In the genomic region with DNA sequence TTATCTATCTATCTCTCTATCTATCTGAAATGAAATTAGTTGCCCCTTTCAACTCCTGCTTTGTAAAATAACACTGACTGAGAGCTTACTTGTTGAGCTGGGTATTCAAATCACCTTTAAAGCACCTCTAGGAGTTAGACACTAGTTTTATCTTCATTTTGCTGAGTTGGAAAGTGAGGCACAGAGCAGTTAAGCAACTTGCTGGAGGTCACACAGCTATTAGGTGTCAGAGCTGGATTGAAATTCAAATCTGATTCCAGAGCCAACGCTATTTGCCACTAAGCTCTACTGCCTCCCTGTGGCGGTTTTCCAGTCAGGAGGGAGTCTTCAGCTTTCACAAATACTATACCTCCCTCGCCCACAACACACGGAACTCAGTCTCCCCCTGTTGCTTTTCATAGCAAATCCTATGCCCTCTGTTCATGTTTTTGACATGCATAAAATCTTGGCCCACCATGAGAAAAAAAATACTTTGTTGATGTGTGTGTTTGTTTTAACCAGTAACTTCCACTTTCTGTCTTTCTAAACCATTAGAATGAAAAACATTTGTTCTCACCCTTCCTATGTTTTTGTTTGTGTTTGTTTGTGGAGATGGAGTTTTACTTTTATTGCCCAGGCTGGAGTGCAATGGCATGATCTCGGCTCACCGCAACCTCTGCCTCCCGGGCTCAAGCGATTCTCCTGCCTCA, we compare ENCODE assay signal across 8 cellular contexts.
DNase-seq lines count a peak whose midpoint lies in the region; ATAC-seq and TF ChIP-seq lines count a peak whose summit lies in the region.

No MANE protein-coding gene starts in this region.

- H3K9me2 ChIP-seq in SK-N-SH = no peaks in the 10 kb centered on the region

- POLR2A ChIA-PET in SK-N-SH (lab: Yijun Ruan, JAX) = interaction anchor here (0.6 kb wide), 1 partner anchor 28 kb away, joined by 3 read pairs; no protein-coding TSS in a partner anchor

- intact Hi-C loops in right lobe of liver (cut with DNase I) = no loop called here
- intact Hi-C loops in stomach (cut with DNase I; ENCODE audit: low total_unique reads) = no loop called here

- TF ChIP-seq RAD21 in SK-N-SH (IDR thresholded peaks at IDR 0.05; ENCODE audit: low read length) = peak; percentile 75

- no peaks in the 10 kb centered on the region for H4K20me1 ChIP-seq in SK-N-SH (ENCODE audit: insufficient read depth)

- in situ Hi-C loops in ACHN (cut with HindIII; ENCODE audit: low pct_ligation_motif_present, low pct_unique_long_range_greater_than_20kb, low sequenced_read_pairs) (no loop called here), GM13977 (cut with MboI; ENCODE audit: low pct_unique_long_range_greater_than_20kb, low sequenced_read_pairs, unreplicated experiment) (no loop called here), astrocyte of the cerebellum (cut with HindIII; ENCODE audit: low sequenced_read_pairs) (no loop called here)

- H3K27me3 ChIP-seq in SK-N-SH (ENCODE audit: insufficient read depth) (no peaks in the 10 kb centered on the region), right lobe of liver (no peaks in the 10 kb centered on the region), stomach (no peaks in the 10 kb centered on the region)

- TF ChIP-seq CTCF in GM13977 (IDR thresholded peaks at IDR 0.05; ENCODE audit: extremely low read depth, insufficient read depth, missing control alignments) (peak; percentile 42), SK-N-SH (IDR thresholded peaks at IDR 0.05) (peak; percentile 86), astrocyte of the cerebellum (IDR thresholded peaks at IDR 0.05; ENCODE audit: low read depth, low read length, missing control alignments) (peak; percentile 58), right lobe of liver (IDR thresholded peaks at IDR 0.05) (peak; percentile 47 to 65 (median 56)), stomach (IDR thresholded peaks at IDR 0.05) (peak in 5 of 7 experiments; percentile 27 to 66 (median 38))

- H3K27ac ChIP-seq in SK-N-SH (ENCODE audit: low read depth in 2 of 2, low read length in 1 of 2) (no peak overlapping the region), right lobe of liver (no peak overlapping the region), stomach (no peak overlapping the region)

- no peaks in the 10 kb centered on the region for H3K36me3 ChIP-seq in SK-N-SH (replicated peaks in 1 of 2; ENCODE audit: control insufficient read depth in 1 of 2, insufficient read depth in 2 of 2, low read length in 1 of 2)
- no peaks in the 10 kb centered on the region for H3K36me3 ChIP-seq in right lobe of liver
- H3K36me3 ChIP-seq in stomach = no peaks in the 10 kb centered on the region

- no peak overlapping the region for H3K4me2 ChIP-seq in SK-N-SH

- WGBS in SK-N-SH (ENCODE audit: low lambda C conversion rate) = 61% methylated on average over 8 of the region's 8 CpGs
- WGBS in right lobe of liver (ENCODE audit: insufficient coverage, low coverage, low lambda C conversion rate, missing lambda C conversion rate) = 54% methylated on average over 8 of the region's 8 CpGs
- 47 to 61% (median 49%) methylated on average over 8 of the region's 8 CpGs for WGBS in stomach, 5 donors

- DNase-seq in ACHN (peak; percentile 77), GM13977 (ENCODE audit: low spot score) (no peak), SK-N-SH (peak; percentile 30), astrocyte of the cerebellum (ENCODE audit: low read depth) (no peak), right lobe of liver (no peak), stomach (peak; percentile 52), NCI-H510A treated with DMSO at 0.1 percent for 48 hours (lab: John Stamatoyannopoulos, UW) (no peak), NCI-H774 (lab: John Stamatoyannopoulos, UW) (no peak)

- ATAC-seq in right lobe of liver = peak; percentile 65 to 83 (median 75)

- H3K4me3 ChIP-seq in SK-N-SH (ENCODE audit: low read depth in 2 of 2, low read length in 1 of 2) (no peak overlapping the region), astrocyte of the cerebellum (ENCODE audit: low read depth, low read length) (no peak overlapping the region), right lobe of liver (no peak overlapping the region), stomach (no peak overlapping the region)

- H3K4me1 ChIP-seq in SK-N-SH (ENCODE audit: control insufficient read depth in 1 of 2, insufficient read depth in 2 of 2, low read depth in 1 of 2, low read length in 1 of 2) (peaks cover 11 to 34% of the 10 kb centered on the region in 2 experiments; a peak in 3 of 4 replicates), right lobe of liver (peaks cover 0 to 3% (median 0%) of the 10 kb centered on the region in 4 donors), stomach (peaks cover 0 to 28% (median 18%) of the 10 kb centered on the region in 4 donors)

- no peaks in the 10 kb centered on the region for H3K79me2 ChIP-seq in SK-N-SH (ENCODE audit: insufficient read depth)

- H3K9me3 ChIP-seq in SK-N-SH = no peaks in the 10 kb centered on the region
- H3K9me3 ChIP-seq in right lobe of liver = no peaks in the 10 kb centered on the region
- no peaks in the 10 kb centered on the region for H3K9me3 ChIP-seq in stomach

- H2AFZ ChIP-seq in SK-N-SH (ENCODE audit: low read depth) = no peak overlapping the region

- TF ChIP-seq EP300 in SK-N-SH (IDR thresholded peaks at IDR 0.05; ENCODE audit: borderline replicate concordance in 1 of 2, low read depth in 1 of 2, low read length in 1 of 2) (no peak), stomach (IDR thresholded peaks at IDR 0.05) (no peak)

- TF ChIP-seq POLR2A in right lobe of liver (IDR thresholded peaks at IDR 0.05) (no peak), stomach (IDR thresholded peaks at IDR 0.05) (no peak)

- CTCF ChIA-PET in SK-N-SH (lab: Yijun Ruan, JAX) = interaction anchor here (0.8 to 1.9 kb wide), 7 partner anchors 27 to 317 kb away, joined by 3 to 6 read pairs (median 4); partner anchors contain the start of genes CEP95 and DDX5

- H3K9ac ChIP-seq in SK-N-SH = no peak overlapping the region

- peaks cover 53% of the 10 kb centered on the region for H3F3A ChIP-seq in SK-N-SH (replicated peaks; ENCODE audit: insufficient read depth)

TF ChIP-seq in SK-N-SH, 30 proteins besides CTCF, POLR2A, EP300 and RAD21:
- no peak for TF ChIP-seq EZH2phosphoT487 (IDR thresholded peaks at IDR 0.05; ENCODE audit: borderline replicate concordance, low read depth)
- peak; percentile 58 for TF ChIP-seq RCOR1 (IDR thresholded peaks at IDR 0.05; ENCODE audit: low read length)
- TF ChIP-seq GATA2 (CRISPR knock-in tag; IDR thresholded peaks at IDR 0.05) = no peak
- no peak for TF ChIP-seq FOSL2 (IDR thresholded peaks at IDR 0.05; ENCODE audit: borderline replicate concordance, low read depth)
- no peak for TF ChIP-seq MEF2A (IDR thresholded peaks at IDR 0.05; ENCODE audit: borderline replicate concordance, low read depth)
- no peak for TF ChIP-seq POLR2AphosphoS5 (IDR thresholded peaks at IDR 0.05; ENCODE audit: low read depth, low read length)
- no peak for TF ChIP-seq MXI1 (IDR thresholded peaks at IDR 0.05; ENCODE audit: low read depth, low read length)
- peak; percentile 67 for TF ChIP-seq SMC3 (IDR thresholded peaks at IDR 0.05; ENCODE audit: low read depth, low read length)
- no peak for TF ChIP-seq SIN3A (IDR thresholded peaks at IDR 0.05; ENCODE audit: borderline replicate concordance, low read depth, low read length)
- TF ChIP-seq, protein P1, sequence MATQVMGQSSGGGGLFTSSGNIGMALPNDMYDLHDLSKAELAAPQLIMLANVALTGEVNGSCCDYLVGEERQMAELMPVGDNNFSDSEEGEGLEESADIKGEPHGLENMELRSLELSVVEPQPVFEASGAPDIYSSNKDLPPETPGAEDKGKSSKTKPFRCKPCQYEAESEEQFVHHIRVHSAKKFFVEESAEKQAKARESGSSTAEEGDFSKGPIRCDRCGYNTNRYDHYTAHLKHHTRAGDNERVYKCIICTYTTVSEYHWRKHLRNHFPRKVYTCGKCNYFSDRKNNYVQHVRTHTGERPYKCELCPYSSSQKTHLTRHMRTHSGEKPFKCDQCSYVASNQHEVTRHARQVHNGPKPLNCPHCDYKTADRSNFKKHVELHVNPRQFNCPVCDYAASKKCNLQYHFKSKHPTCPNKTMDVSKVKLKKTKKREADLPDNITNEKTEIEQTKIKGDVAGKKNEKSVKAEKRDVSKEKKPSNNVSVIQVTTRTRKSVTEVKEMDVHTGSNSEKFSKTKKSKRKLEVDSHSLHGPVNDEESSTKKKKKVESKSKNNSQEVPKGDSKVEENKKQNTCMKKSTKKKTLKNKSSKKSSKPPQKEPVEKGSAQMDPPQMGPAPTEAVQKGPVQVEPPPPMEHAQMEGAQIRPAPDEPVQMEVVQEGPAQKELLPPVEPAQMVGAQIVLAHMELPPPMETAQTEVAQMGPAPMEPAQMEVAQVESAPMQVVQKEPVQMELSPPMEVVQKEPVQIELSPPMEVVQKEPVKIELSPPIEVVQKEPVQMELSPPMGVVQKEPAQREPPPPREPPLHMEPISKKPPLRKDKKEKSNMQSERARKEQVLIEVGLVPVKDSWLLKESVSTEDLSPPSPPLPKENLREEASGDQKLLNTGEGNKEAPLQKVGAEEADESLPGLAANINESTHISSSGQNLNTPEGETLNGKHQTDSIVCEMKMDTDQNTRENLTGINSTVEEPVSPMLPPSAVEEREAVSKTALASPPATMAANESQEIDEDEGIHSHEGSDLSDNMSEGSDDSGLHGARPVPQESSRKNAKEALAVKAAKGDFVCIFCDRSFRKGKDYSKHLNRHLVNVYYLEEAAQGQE (IDR thresholded peaks at IDR 0.05; ENCODE audit: low read depth, low read length) = no peak
- TF ChIP-seq USF2 (IDR thresholded peaks at IDR 0.05; ENCODE audit: borderline replicate concordance, low read depth, low read length) = no peak

Comparison
In these comparisons a context has a peak if more than half of its experiments do, and no peak if none do; other contexts are left out.
1. DNase-seq: peak in ACHN (single experiment), SK-N-SH (single experiment) and stomach (single experiment); none in GM13977 (single experiment), astrocyte of the cerebellum (single experiment), right lobe of liver (0 of 3), NCI-H510A treated with DMSO at 0.1 percent for 48 hours (single experiment) and NCI-H774 (single experiment).
2. Peak in every context shown above with its lines, with median percentiles within 50 percentile points of each other: CTCF ChIP-seq.